9 cellular contexts compared by ENCODE assay signal in genomic region chr11:75492181-75492820, GRCh38. TPM values are rescaled to one million over a fixed set of nuclear protein-coding genes. Genes with fewer than 3 reads are reported as not detected.
DNase-seq lines count a peak whose midpoint lies in the region; ATAC-seq and TF ChIP-seq lines count a peak whose summit lies in the region.
"Had no signal": no experiment of that assay in that cellular context is flagged by ENCODE, and none has a peak within 500 bp of the region (broad histone marks: within the 10 kb centered on the region; RNA-seq: fewer than 3 reads in every experiment).

No MANE protein-coding gene starts in this region.

- no peak overlapping the region for H3K4me3 ChIP-seq in SK-N-SH (ENCODE audit: low read depth in 2 of 2, low read length in 1 of 2)
- no peak overlapping the region for H3K4me3 ChIP-seq in smooth muscle cell
- H3K4me3 ChIP-seq in gastrocnemius medialis: no peak overlapping the region
- H3K4me3 ChIP-seq in aorta (ENCODE audit: low read length in 2 of 2): no peak overlapping the region

- no peak for TF ChIP-seq RAD21 in SK-N-SH (IDR thresholded peaks at IDR 0.05; ENCODE audit: low read length)

- ATAC-seq in SK-N-SH treated with all-trans-retinoic acid at 6 μM for 48 hours (no peak), gastrocnemius medialis (no peak), aorta (ENCODE audit: low FRiP score) (no peak)
- ATAC-seq in activated T-cell treated with anti-CD3 and anti-CD28 coated beads, Interleukin-2, amount 50 U/mL, for 72 hours (replicated peaks in 1 of 2): peak; percentile 94 to 96

- H3K79me2 ChIP-seq in SK-N-SH (ENCODE audit: insufficient read depth) (no peaks in the 10 kb centered on the region), smooth muscle cell (ENCODE audit: low read depth) (no peaks in the 10 kb centered on the region)

- H2AFZ ChIP-seq in SK-N-SH (ENCODE audit: low read depth) (0 out of 2 replicates have a peak overlapping the region, but pooled peaks have one; percentile 41), smooth muscle cell (ENCODE audit: low read depth) (peak overlapping the region; percentile 43)

- POLR2A ChIA-PET in SK-N-SH (lab: Yijun Ruan, JAX): no interaction called here

- no peak for DNase-seq in SK-N-SH
- peak; percentile 62 for DNase-seq in OCI-M1 (lab: John Stamatoyannopoulos, UW)
- DNase-seq in activated T-cell treated with anti-CD3 and anti-CD28 coated beads, Interleukin-2, amount 50 U/mL, for 72 hours: peak; percentile 67 to 71
- DNase-seq in smooth muscle cell (lab: John Stamatoyannopoulos, UW; ENCODE audit: unreplicated experiment): no peak
- DNase-seq in gastrocnemius medialis: no peak
- DNase-seq in aorta: no peak
- DNase-seq in NCI-H2227 treated with DMSO at 0.1 percent for 48 hours (lab: John Stamatoyannopoulos, UW): no peak

- H3K36me3 ChIP-seq in SK-N-SH (replicated peaks in 1 of 2; ENCODE audit: control insufficient read depth in 1 of 2, insufficient read depth in 2 of 2, low read length in 1 of 2) (no peaks in the 10 kb centered on the region), smooth muscle cell (ENCODE audit: low read depth) (no peaks in the 10 kb centered on the region), gastrocnemius medialis (no peaks in the 10 kb centered on the region), aorta (ENCODE audit: control insufficient read depth in 1 of 2, insufficient read depth in 2 of 2, low read length in 1 of 2) (no peaks in the 10 kb centered on the region)

- peak overlapping the region; percentile 71 to 89 for H3K4me3 Mint-ChIP-seq in activated T-cell treated with anti-CD3 and anti-CD28 coated beads, Interleukin-2, amount 50 U/mL, for 72 hours

- in situ Hi-C loops in gastrocnemius medialis (cut with MboI; ENCODE audit: low sequenced_read_pairs in 4 of 4): no loop called here

- H3K9me3 ChIP-seq in SK-N-SH (no peaks in the 10 kb centered on the region), smooth muscle cell (replicated peaks; ENCODE audit: low read depth) (no peaks in the 10 kb centered on the region), gastrocnemius medialis (no peaks in the 10 kb centered on the region), aorta (ENCODE audit: control insufficient read depth, low read length) (no peaks in the 10 kb centered on the region)

- H3K36me3 Mint-ChIP-seq in activated T-cell treated with anti-CD3 and anti-CD28 coated beads, Interleukin-2, amount 50 U/mL, for 72 hours (ENCODE audit: insufficient read depth in 2 of 2): no peaks in the 10 kb centered on the region

- no peak overlapping the region for H3K27ac ChIP-seq in SK-N-SH (ENCODE audit: low read depth in 2 of 2, low read length in 1 of 2)
- H3K27ac ChIP-seq in smooth muscle cell (ENCODE audit: low read depth): no peak overlapping the region
- no peak overlapping the region for H3K27ac ChIP-seq in gastrocnemius medialis
- H3K27ac ChIP-seq in aorta (ENCODE audit: low read depth in 1 of 2, low read length in 2 of 2): no peak overlapping the region
- H3K27ac ChIP-seq: C4-2B had no signal

- CTCF ChIA-PET in SK-N-SH (lab: Yijun Ruan, JAX): no interaction called here

- peaks cover 22% of the 10 kb centered on the region for H3K4me1 Mint-ChIP-seq in activated T-cell treated with anti-CD3 and anti-CD28 coated beads, Interleukin-2, amount 50 U/mL, for 72 hours (ENCODE audit: low read depth)

- no peak for TF ChIP-seq CTCF in SK-N-SH (IDR thresholded peaks at IDR 0.05)
- TF ChIP-seq CTCF in smooth muscle cell (IDR thresholded peaks at IDR 0.05; ENCODE audit: borderline replicate concordance, insufficient read depth, poor library complexity, severe bottlenecking): no peak
- no peak for TF ChIP-seq CTCF in gastrocnemius medialis (IDR thresholded peaks at IDR 0.05 in 4 of 5, conservative IDR thresholded peaks at IDR 0.05 in 1 of 5)

- intact Hi-C loops in gastrocnemius medialis (cut with DNase I; ENCODE audit: low total_unique reads) (no loop called here), aorta (cut with DNase I) (no loop called here)

- no peaks in the 10 kb centered on the region for H3F3A ChIP-seq in SK-N-SH (replicated peaks; ENCODE audit: insufficient read depth)
- H3F3A ChIP-seq in smooth muscle cell (ENCODE audit: low read depth): no peaks in the 10 kb centered on the region

- H3K9ac ChIP-seq in SK-N-SH: no peak overlapping the region
- H3K9ac ChIP-seq in smooth muscle cell (ENCODE audit: low read depth): no peak overlapping the region

- H3K27me3 Mint-ChIP-seq in activated T-cell treated with anti-CD3 and anti-CD28 coated beads, Interleukin-2, amount 50 U/mL, for 72 hours (ENCODE audit: low read depth): no peaks in the 10 kb centered on the region

- no peak for TF ChIP-seq EP300 in SK-N-SH (IDR thresholded peaks at IDR 0.05; ENCODE audit: borderline replicate concordance in 1 of 2, low read depth in 1 of 2, low read length in 1 of 2)

- H3K4me1 ChIP-seq in SK-N-SH (ENCODE audit: control insufficient read depth in 1 of 2, insufficient read depth in 2 of 2, low read depth in 1 of 2, low read length in 1 of 2) (peaks cover 0 to 6% of the 10 kb centered on the region in 2 experiments; a peak in 2 of 4 replicates), smooth muscle cell (ENCODE audit: low read depth) (peaks cover 7% of the 10 kb centered on the region), gastrocnemius medialis (peaks cover 7 to 8% of the 10 kb centered on the region in 2 donors), aorta (ENCODE audit: control insufficient read depth in 1 of 2, insufficient read depth in 2 of 2, low read length in 2 of 2) (no peaks in the 10 kb centered on the region)

- H4K20me1 ChIP-seq in SK-N-SH (ENCODE audit: insufficient read depth) (no peaks in the 10 kb centered on the region), smooth muscle cell (ENCODE audit: low read depth) (no peaks in the 10 kb centered on the region)

- H3K4me2 ChIP-seq in SK-N-SH: no peak overlapping the region
- no peak overlapping the region for H3K4me2 ChIP-seq in smooth muscle cell

- H3K9me2 ChIP-seq in SK-N-SH: no peaks in the 10 kb centered on the region

- H3K27ac Mint-ChIP-seq in activated T-cell treated with anti-CD3 and anti-CD28 coated beads, Interleukin-2, amount 50 U/mL, for 72 hours: peak overlapping the region; percentile 96

- no peak for TF ChIP-seq POLR2A in gastrocnemius medialis (IDR thresholded peaks at IDR 0.05)

- H3K9me3 Mint-ChIP-seq in activated T-cell treated with anti-CD3 and anti-CD28 coated beads, Interleukin-2, amount 50 U/mL, for 72 hours: no peaks in the 10 kb centered on the region

- no peaks in the 10 kb centered on the region for H3K27me3 ChIP-seq in SK-N-SH (ENCODE audit: insufficient read depth)
- no peaks in the 10 kb centered on the region for H3K27me3 ChIP-seq in smooth muscle cell (ENCODE audit: low read depth)
- H3K27me3 ChIP-seq in gastrocnemius medialis: no peaks in the 10 kb centered on the region
- no peaks in the 10 kb centered on the region for H3K27me3 ChIP-seq in aorta (ENCODE audit: control insufficient read depth in 1 of 2, insufficient read depth in 2 of 2, low read length in 1 of 2)

- 78% methylated on average over 6 of the region's 6 CpGs for WGBS in SK-N-SH (ENCODE audit: low lambda C conversion rate)
- WGBS in smooth muscle cell (ENCODE audit: low lambda C conversion rate): 58% methylated on average over 6 of the region's 6 CpGs
- 71 to 74% methylated on average over 6 of the region's 6 CpGs for WGBS in aorta, 2 donors

TF ChIP-seq in SK-N-SH, 30 proteins besides CTCF, POLR2A, EP300 and RAD21 (continues in another document):
- TF ChIP-seq GABPA (IDR thresholded peaks at IDR 0.05; ENCODE audit: low read depth) (no peak), TAF1 (IDR thresholded peaks at IDR 0.05; ENCODE audit: borderline replicate concordance, low read depth, low read length) (no peak), USF2 (IDR thresholded peaks at IDR 0.05; ENCODE audit: borderline replicate concordance, low read depth, low read length) (no peak), SMC3 (IDR thresholded peaks at IDR 0.05; ENCODE audit: low read depth, low read length) (no peak)

TF ChIP-seq in SK-N-SH treated with all-trans-retinoic acid at 6 μM for 48 hours, 23 proteins besides CTCF, POLR2A, EP300 and RAD21 (continues in another document):
- TF ChIP-seq ZC3H10 (CRISPR knock-in tag; IDR thresholded peaks at IDR 0.05) (no peak), SNAI2 (CRISPR knock-in tag; IDR thresholded peaks at IDR 0.05) (no peak), PPARA (CRISPR knock-in tag; IDR thresholded peaks at IDR 0.05; ENCODE audit: borderline replicate concordance) (no peak), ARNTL (CRISPR knock-in tag; IDR thresholded peaks at IDR 0.05; ENCODE audit: borderline replicate concordance, low read depth) (no peak)
- TF ChIP-seq, protein P1, sequence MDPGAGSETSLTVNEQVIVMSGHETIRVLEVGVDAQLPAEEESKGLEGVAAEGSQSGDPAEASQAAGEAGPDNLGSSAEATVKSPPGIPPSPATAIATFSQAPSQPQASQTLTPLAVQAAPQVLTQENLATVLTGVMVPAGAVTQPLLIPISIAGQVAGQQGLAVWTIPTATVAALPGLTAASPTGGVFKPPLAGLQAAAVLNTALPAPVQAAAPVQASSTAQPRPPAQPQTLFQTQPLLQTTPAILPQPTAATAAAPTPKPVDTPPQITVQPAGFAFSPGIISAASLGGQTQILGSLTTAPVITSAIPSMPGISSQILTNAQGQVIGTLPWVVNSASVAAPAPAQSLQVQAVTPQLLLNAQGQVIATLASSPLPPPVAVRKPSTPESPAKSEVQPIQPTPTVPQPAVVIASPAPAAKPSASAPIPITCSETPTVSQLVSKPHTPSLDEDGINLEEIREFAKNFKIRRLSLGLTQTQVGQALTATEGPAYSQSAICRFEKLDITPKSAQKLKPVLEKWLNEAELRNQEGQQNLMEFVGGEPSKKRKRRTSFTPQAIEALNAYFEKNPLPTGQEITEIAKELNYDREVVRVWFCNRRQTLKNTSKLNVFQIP (CRISPR knock-in tag; IDR thresholded peaks at IDR 0.05; ENCODE audit: borderline replicate concordance, low read depth): no peak

RNA-seq across cellular contexts. Expression of gene GDPD5, which starts 33.4 kb away (rescaled TPM):
- polyA plus RNA-seq in SK-N-SH (2012; rRNA removed): 1.6 and 2.2 TPM in 2 replicates
- 0.55 and 0.97 TPM in 2 replicates for polyA plus RNA-seq in SK-N-SH (2012; cell fraction: cytosol; rRNA removed)
- 5.5 and 7.6 TPM in 2 replicates for polyA plus RNA-seq in SK-N-SH (2012; cell fraction: nucleus; rRNA removed)
- total RNA-seq in activated T-cell treated with anti-CD3 and anti-CD28 coated beads, Interleukin-2, amount 50 U/mL, for 72 hours: 10 to 100 TPM; 16.9 to 29.5 TPM
- total RNA-seq in smooth muscle cell: 2.3 and 3.2 TPM in 2 replicates
- polyA plus RNA-seq in smooth muscle cell: 5.8 and 7.1 TPM in 2 replicates
- total RNA-seq in gastrocnemius medialis: 10 to 100 TPM in 3 of 4 donors, 1 to 10 TPM in 1; 5.6 to 12.6 (median 11.2) TPM
- 10 to 100 TPM; 29.4 to 53.0 TPM for total RNA-seq in aorta
- 10 to 100 TPM in 1 of 2 donors, 1 to 10 TPM in 1; 3.5 to 38.9 TPM for polyA plus RNA-seq in aorta

RNA-seq across cellular contexts. Expression of gene KLHL35, which starts 59.3 kb away (rescaled TPM):
- polyA plus RNA-seq in SK-N-SH (2012; rRNA removed): 1.7 and 2.0 TPM in 2 replicates
- 0.75 and 1.3 TPM in 2 replicates for polyA plus RNA-seq in SK-N-SH (2012; cell fraction: cytosol; rRNA removed)
- polyA plus RNA-seq in SK-N-SH (2012; cell fraction: nucleus; rRNA removed): 3.9 and 4.9 TPM in 2 replicates
- total RNA-seq in activated T-cell treated with anti-CD3 and anti-CD28 coated beads, Interleukin-2, amount 50 U/mL, for 72 hours: 1 to 10 TPM in 1 of 2 donors, under 1 TPM in 1; 0.93 to 1.2 TPM
- 0.85 and 1.0 TPM in 2 replicates for total RNA-seq in smooth muscle cell
- polyA plus RNA-seq in smooth muscle cell: 2.8 and 3.0 TPM in 2 replicates
- 1 to 10 TPM in 2 of 4 donors, under 1 TPM in 1, not detected in 1; 0.53 to 1.8 (median 1.0) TPM for total RNA-seq in gastrocnemius medialis
- 1 to 10 TPM; 1.3 to 3.1 TPM for total RNA-seq in aorta
- polyA plus RNA-seq in aorta: 1 to 10 TPM in 1 of 2 donors, under 1 TPM in 1; 0.75 to 2.4 TPM

Comparison
In these comparisons a context has a peak if more than half of its experiments do, and no peak if none do; other contexts are left out.
1. DNase-seq: peak in OCI-M1 (single experiment) and activated T-cell treated with anti-CD3 and anti-CD28 coated beads, Interleukin-2, amount 50 U/mL, for 72 hours (2 of 2); none in SK-N-SH (single experiment), smooth muscle cell (single experiment), gastrocnemius medialis (0 of 2), aorta (0 of 2) and NCI-H2227 treated with DMSO at 0.1 percent for 48 hours (single experiment).
2. ATAC-seq: peak in activated T-cell treated with anti-CD3 and anti-CD28 coated beads, Interleukin-2, amount 50 U/mL, for 72 hours (2 of 2); none in SK-N-SH treated with all-trans-retinoic acid at 6 μM for 48 hours (single experiment), gastrocnemius medialis (0 of 2) and aorta (single experiment).